17 cellular contexts compared by ENCODE assay signal in the genomic region with DNA sequence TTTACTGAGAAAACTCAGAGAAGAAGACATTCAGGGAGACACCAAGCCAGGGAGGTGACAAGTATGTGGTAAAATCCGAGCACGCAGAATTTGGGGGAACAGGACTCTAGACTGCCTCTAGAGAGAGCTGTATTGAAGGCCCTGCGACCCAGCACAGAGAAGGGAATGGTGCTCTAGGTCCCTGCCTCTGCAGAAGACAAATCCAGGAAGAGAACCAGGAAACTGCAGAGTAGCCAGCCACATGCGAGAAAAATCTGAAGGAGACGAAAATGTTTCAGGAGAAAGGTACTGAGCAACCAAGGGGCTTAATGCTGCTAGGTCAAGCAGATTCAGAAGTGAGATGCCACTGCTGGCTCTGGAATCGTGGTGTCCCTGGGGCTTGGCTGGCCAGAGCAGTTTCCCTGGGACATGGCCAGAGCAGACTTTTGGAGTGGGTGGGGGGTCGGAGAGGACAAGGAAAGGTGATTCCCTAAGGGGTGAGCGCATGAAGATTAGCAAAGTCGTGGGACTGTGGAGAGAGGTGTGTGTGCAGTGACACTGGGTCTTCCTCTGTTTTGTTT.
DNase-seq lines count a peak whose midpoint lies in the region; ATAC-seq and TF ChIP-seq lines count a peak whose summit lies in the region.
"Had no signal": no experiment of that assay in that cellular context is flagged by ENCODE, and none has a peak within 500 bp of the region (broad histone marks: within the 10 kb centered on the region; RNA-seq: fewer than 3 reads in every experiment).

No MANE protein-coding gene starts in this region.

- intact Hi-C loops in ascending aorta (cut with DNase I) = loop anchor here (5.0 kb wide), 1 partner anchor 109 kb away; no protein-coding TSS in a partner anchor
- intact Hi-C loops in naive thymus-derived CD4-positive, alpha-beta T cell (cut with micrococcal nuclease) = no loop called here

- no peaks in the 10 kb centered on the region for H3K27me3 Mint-ChIP-seq in T-helper 2 cell treated with Interferon-gamma antibody and Interleukin-4, amounts not matched to agents 5 μg/mL and 100 μg/mL, for 36 hours (ENCODE audit: low read depth)
- no peaks in the 10 kb centered on the region for H3K27me3 Mint-ChIP-seq in HFFc6 (ENCODE audit: insufficient read depth)
- no peaks in the 10 kb centered on the region for H3K27me3 Mint-ChIP-seq in naive thymus-derived CD4-positive, alpha-beta T cell

- peak overlapping the region; percentile 78 to 86 for H3K27ac ChIP-seq in ascending aorta
- H3K27ac ChIP-seq in naive thymus-derived CD4-positive, alpha-beta T cell (ENCODE audit: low read depth, low read length) = no peak overlapping the region
- H3K27ac ChIP-seq: cardiac muscle cell, heart left ventricle, SK-N-MC had no signal

- no peak overlapping the region for H3K4me3 ChIP-seq in ascending aorta
- H3K4me3 ChIP-seq in naive thymus-derived CD4-positive, alpha-beta T cell (ENCODE audit: low read length) = no peak overlapping the region
- H3K4me3 ChIP-seq: cardiac muscle cell, heart left ventricle, SK-N-MC had no signal

- peaks cover 0 to 4% of the 10 kb centered on the region in 2 donors for H3K9me3 ChIP-seq in ascending aorta
- no peaks in the 10 kb centered on the region for H3K9me3 ChIP-seq in naive thymus-derived CD4-positive, alpha-beta T cell (ENCODE audit: control insufficient read depth in 2 of 3, low read length in 3 of 3)

- H3K4me1 ChIP-seq in ascending aorta = peaks cover 3 to 14% of the 10 kb centered on the region in 2 donors
- H3K4me1 ChIP-seq in naive thymus-derived CD4-positive, alpha-beta T cell (ENCODE audit: control insufficient read depth in 2 of 2, insufficient read depth in 2 of 2, low read length in 2 of 2) = peaks cover 0 to 34% of the 10 kb centered on the region in 2 donors

- H3K4me1 Mint-ChIP-seq in T-helper 2 cell treated with Interferon-gamma antibody and Interleukin-4, amounts not matched to agents 5 μg/mL and 100 μg/mL, for 36 hours (ENCODE audit: low read depth) = peaks cover 42% of the 10 kb centered on the region
- peaks cover 53% of the 10 kb centered on the region for H3K4me1 Mint-ChIP-seq in HFFc6 (ENCODE audit: low read depth)
- H3K4me1 Mint-ChIP-seq in naive thymus-derived CD4-positive, alpha-beta T cell = peaks cover 12 to 51% (median 16%) of the 10 kb centered on the region in 7 donors

- no peaks in the 10 kb centered on the region for H3K36me3 ChIP-seq in ascending aorta
- H3K36me3 ChIP-seq in naive thymus-derived CD4-positive, alpha-beta T cell (ENCODE audit: control insufficient read depth in 2 of 3, insufficient read depth in 3 of 3, low read length in 3 of 3) = no peaks in the 10 kb centered on the region
- H3K36me3 ChIP-seq: cardiac muscle cell, heart left ventricle had no signal

- H3K27me3 ChIP-seq in ascending aorta = no peaks in the 10 kb centered on the region
- H3K27me3 ChIP-seq in naive thymus-derived CD4-positive, alpha-beta T cell (ENCODE audit: control insufficient read depth in 2 of 2, insufficient read depth in 2 of 2, low read length in 2 of 2) = no peaks in the 10 kb centered on the region
- H3K27me3 ChIP-seq: cardiac muscle cell, heart left ventricle had no signal

- H3K36me3 Mint-ChIP-seq in T-helper 2 cell treated with Interferon-gamma antibody and Interleukin-4, amounts not matched to agents 5 μg/mL and 100 μg/mL, for 36 hours (ENCODE audit: low read depth) = peaks cover 9% of the 10 kb centered on the region
- H3K36me3 Mint-ChIP-seq in HFFc6 (ENCODE audit: low read depth) = peaks cover 6% of the 10 kb centered on the region; the same call in 1 of the 2 replicates
- H3K36me3 Mint-ChIP-seq in naive thymus-derived CD4-positive, alpha-beta T cell = peaks cover 0 to 16% (median 0%) of the 10 kb centered on the region in 5 donors

- ATAC-seq in naive thymus-derived CD4-positive, alpha-beta T cell = peak; percentile 39
- no peak for ATAC-seq in GM18519 (IDR thresholded peaks at IDR 0.05; ENCODE audit: low FRiP score, unreplicated experiment)
- no peak for ATAC-seq in HG03354 (IDR thresholded peaks at IDR 0.05; ENCODE audit: poor library complexity, severe bottlenecking, unreplicated experiment)
- ATAC-seq in HG03342 (IDR thresholded peaks at IDR 0.05; ENCODE audit: unreplicated experiment) = no peak

- H3K9me3 Mint-ChIP-seq in T-helper 2 cell treated with Interferon-gamma antibody and Interleukin-4, amounts not matched to agents 5 μg/mL and 100 μg/mL, for 36 hours = peaks cover 5% of the 10 kb centered on the region
- H3K9me3 Mint-ChIP-seq in HFFc6 = no peaks in the 10 kb centered on the region; the same call in 1 of the 2 replicates
- H3K9me3 Mint-ChIP-seq in naive thymus-derived CD4-positive, alpha-beta T cell = peaks cover 0 to 3% (median 0%) of the 10 kb centered on the region in 11 donors

- peak overlapping the region; percentile 65 for H3K27ac Mint-ChIP-seq in T-helper 2 cell treated with Interferon-gamma antibody and Interleukin-4, amounts not matched to agents 5 μg/mL and 100 μg/mL, for 36 hours
- peak overlapping the region; percentile 97 for H3K27ac Mint-ChIP-seq in HFFc6
- H3K27ac Mint-ChIP-seq in naive thymus-derived CD4-positive, alpha-beta T cell = peak overlapping the region in 7 of 9 donors; percentile 6 to 77 (median 30)

- TF ChIP-seq CTCF in HFFc6 (IDR thresholded peaks at IDR 0.05) = peak; percentile 16; the same call in 1 of the 2 replicates
- TF ChIP-seq CTCF in ascending aorta (IDR thresholded peaks at IDR 0.05) = no peak

- H3K4me3 Mint-ChIP-seq in T-helper 2 cell treated with Interferon-gamma antibody and Interleukin-4, amounts not matched to agents 5 μg/mL and 100 μg/mL, for 36 hours = no peak overlapping the region
- peak overlapping the region; percentile 65 for H3K4me3 Mint-ChIP-seq in HFFc6
- no peak overlapping the region for H3K4me3 Mint-ChIP-seq in naive thymus-derived CD4-positive, alpha-beta T cell
- H3K4me3 Mint-ChIP-seq: nephron had no signal

- POLR2A ChIA-PET in naive thymus-derived CD4-positive, alpha-beta T cell (lab: Charles Lee) = no interaction called here

- CTCF ChIA-PET in naive thymus-derived CD4-positive, alpha-beta T cell (lab: Charles Lee) = no interaction called here

- no peak for DNase-seq in T-helper 2 cell treated with Interferon-gamma antibody and Interleukin-4, amounts not matched to agents 5 μg/mL and 100 μg/mL, for 36 hours (ENCODE audit: low spot score)
- DNase-seq in T-helper 2 cell (no peak), HFFc6 (no peak), ascending aorta (ENCODE audit: low spot score in 2 of 2) (no peak)
- DNase-seq in naive thymus-derived CD4-positive, alpha-beta T cell = no peak
- DNase-seq: activated effector memory CD4-positive, alpha-beta T cell treated with anti-CD3 and anti-CD28 coated beads, Interleukin-2, amount 50 U/mL, for 16 hours; Caco-2; heart left ventricle; NCI-H1092 treated with DMSO at 0.1 percent for 48 hours; NCI-H226; stimulated activated CD4-positive, alpha-beta T cell treated with anti-CD3 and anti-CD28 coated beads, Interleukin-1b, Interleukin-23, amount 100 ng/mL, for 48 hours had no signal

Comparison
In these comparisons a context has a peak if more than half of its experiments do, and no peak if none do; other contexts are left out.
1. H3K27ac Mint-ChIP-seq: peak in every context shown above with its lines; median percentile 97 in HFFc6; 65 in T-helper 2 cell treated with Interferon-gamma antibody and Interleukin-4, amounts not matched to agents 5 μg/mL and 100 μg/mL, for 36 hours; 30 in naive thymus-derived CD4-positive, alpha-beta T cell.